Comparison of ENCODE assay signal across 8 cellular contexts in genomic region chr9:135499326-135500070, GRCh38. TPM values are rescaled to one million over a fixed set of nuclear protein-coding genes. Genes with fewer than 3 reads are reported as not detected.
DNase-seq lines count a peak whose midpoint lies in the region; ATAC-seq, FAIRE-seq and TF ChIP-seq lines count a peak whose summit lies in the region.

No MANE protein-coding gene starts in this region.

- peak; percentile 49 for ATAC-seq in HG03175 (IDR thresholded peaks at IDR 0.05; ENCODE audit: unreplicated experiment)
- peak; percentile 83 for ATAC-seq in HepG2
- no peak for ATAC-seq in HG03521 (IDR thresholded peaks at IDR 0.05; ENCODE audit: unreplicated experiment)

- peaks cover 13 to 20% of the 10 kb centered on the region in 2 experiments for H3K36me3 ChIP-seq in HepG2 (replicated peaks in 1 of 2; ENCODE audit: control insufficient read depth in 1 of 2, insufficient read depth in 2 of 2, low read length in 2 of 2)

- no peak for TF ChIP-seq EP300 in HepG2 (IDR thresholded peaks at IDR 0.05; ENCODE audit: low read depth in 2 of 2, low read length in 2 of 2)
- no peak for TF ChIP-seq EP300 in HepG2 (CRISPR knock-in tag; IDR thresholded peaks at IDR 0.05; ENCODE audit: borderline replicate concordance)

- H3K4me2 ChIP-seq in HepG2 (ENCODE audit: low read depth, low read length), result peak overlapping the region; percentile 99

- intact Hi-C loops in HepG2 (cut with micrococcal nuclease; ENCODE audit: unreplicated experiment), result loop anchor here (1.0 to 2.0 kb wide), 2 partner anchors 8 to 19 kb away; no protein-coding TSS in a partner anchor

- H3K4me1 ChIP-seq in HepG2 (ENCODE audit: insufficient read depth, low read length), result peaks cover 24% of the 10 kb centered on the region

- H3K4me3 ChIP-seq in GM12865 (ENCODE audit: low read depth, low read length) (peak overlapping the region; percentile 78), HepG2 (replicated peaks in 1 of 3; ENCODE audit: insufficient read depth in 1 of 3, low read depth in 2 of 3, low read length in 3 of 3) (peak overlapping the region; percentile 80 to 96 (median 92))

- peak overlapping the region; percentile 89 for H3K9ac ChIP-seq in HepG2 (ENCODE audit: insufficient read depth, low read depth, low read length)

- TF ChIP-seq CTCF in GM12865 (IDR thresholded peaks at IDR 0.05; ENCODE audit: insufficient read depth, low read depth, low read length, missing control alignments), result no peak
- TF ChIP-seq CTCF in HepG2 (CRISPR knock-in tag; IDR thresholded peaks at IDR 0.05), result peak; percentile 62

- no peaks in the 10 kb centered on the region for H3K27me3 ChIP-seq in HepG2 (ENCODE audit: control insufficient read depth in 1 of 2, insufficient read depth in 2 of 2, low read length in 2 of 2)

- WGBS in HepG2 (ENCODE audit: low lambda C conversion rate), result 0% methylated on average over 13 of the region's 58 CpGs

- peak; percentile 26 for TF ChIP-seq RAD21 in HepG2 (CRISPR knock-in tag; IDR thresholded peaks at IDR 0.05)

- H3K27ac ChIP-seq in HepG2 (ENCODE audit: extremely low read length, insufficient read depth, low read length), result peak overlapping the region; percentile 37

- POLR2A ChIA-PET in HepG2 (lab: Yijun Ruan, JAX), result interaction anchor here (0.8 to 2.3 kb wide), 3 partner anchors 8 to 19 kb away, joined by 3 to 12 read pairs (median 6); no protein-coding TSS in a partner anchor

- no peak; a peak in 1 of 4 replicates for TF ChIP-seq POLR2A in HepG2 (IDR thresholded peaks at IDR 0.05; ENCODE audit: insufficient read depth in 1 of 2, low read depth in 2 of 2, low read length in 2 of 2)

- H2AFZ ChIP-seq in HepG2 (ENCODE audit: low read length), result no peak overlapping the region

- no peak for FAIRE-seq in HepG2 (lab: Jason Lieb, UNC)

- peaks cover 10% of the 10 kb centered on the region for H3K79me2 ChIP-seq in HepG2 (ENCODE audit: insufficient read depth, low read length)

- in situ Hi-C loops in HepG2 (cut with HindIII; ENCODE audit: extremely low pct_ligation_motif_present, low pct_unique_long_range_greater_than_20kb), result no loop called here

- DNase-seq in GM12865 (ENCODE audit: low read depth), result peak; percentile 87
- peak; percentile 70 for DNase-seq in NCI-H510A treated with DMSO at 0.1 percent for 48 hours (lab: John Stamatoyannopoulos, UW)
- DNase-seq in activated CD4-positive, alpha-beta T cell treated with anti-CD3 and anti-CD28 coated beads, Interleukin-2, amount 50 U/mL, for 24 hours (ENCODE audit: low read depth in 1 of 2, low spot score in 1 of 2), result peak; percentile 79 to 83
- DNase-seq in dermis blood vessel endothelial cell, result peak; percentile 95
- peak; percentile 85 for DNase-seq in HepG2 (ENCODE audit: low spot score)
- DNase-seq in stimulated activated CD4-positive, alpha-beta T cell treated with anti-CD3 and anti-CD28 coated beads, Interleukin-1b, Interleukin-23, amount 100 ng/mL, for 48 hours, result peak; percentile 82

- no TSS peak for BruUV-seq in HepG2 (replicated peaks; lab: Mats Ljungman, UMichigan)

- CTCF ChIA-PET in HepG2 (lab: Yijun Ruan, JAX; ENCODE audit: low intra/inter-chr PET ratio, low total read pairs), result no interaction called here

- H4K20me1 ChIP-seq in HepG2 (ENCODE audit: insufficient read depth, low read length), result peaks cover 11% of the 10 kb centered on the region; the same call in 1 of the 2 replicates

- no peaks in the 10 kb centered on the region for H3K9me3 ChIP-seq in HepG2 (ENCODE audit: low read length)

RNA-seq across cellular contexts. Expression of gene MRPS2, which starts 1.0 kb away (rescaled TPM):
- total RNA-seq in dermis blood vessel endothelial cell (13.4 and 19.5 TPM in 2 replicates), HepG2 (2016; rRNA removed; fragmentation: Illumina TruSeq; extraction: Trizol) (44.4 and 48.6 TPM in 2 replicates)
- total RNA-seq in HepG2 (2016; cell fraction: cytosol; rRNA removed; fragmentation: Illumina TruSeq; extraction: Trizol; ENCODE audit: low read depth), result 19.9 and 20.2 TPM in 2 replicates
- 40.6 and 44.3 TPM in 2 replicates for total RNA-seq in HepG2 (2016; cell fraction: insoluble cytoplasmic fraction; rRNA removed; fragmentation: Illumina TruSeq; extraction: Trizol)
- total RNA-seq in HepG2 (2016; cell fraction: membrane; rRNA removed; fragmentation: Illumina TruSeq; extraction: Trizol), result 30.5 and 35.9 TPM in 2 replicates
- 22.9 and 23.3 TPM in 2 replicates for total RNA-seq in HepG2 (2016; cell fraction: nucleus; rRNA removed; fragmentation: Illumina TruSeq; extraction: Trizol)
- polyA plus RNA-seq in HepG2 (2011; rRNA removed), result 86.7 and 98.3 TPM in 2 replicates
- 166 and 225 TPM in 2 replicates for polyA plus RNA-seq in HepG2 (2011; cell fraction: cytosol; rRNA removed)
- 93.0 and 109 TPM in 2 replicates for polyA plus RNA-seq in HepG2 (2011; cell fraction: nucleus; rRNA removed)
- 38.2 and 39.9 TPM in 2 replicates for polyA plus RNA-seq in HepG2 (2012)
- polyA plus RNA-seq in HepG2 (2016; cell fraction: cytosol; fragmentation: Illumina TruSeq; extraction: Trizol; ENCODE audit: low read depth), result 37.0 and 38.5 TPM in 2 replicates
- polyA plus RNA-seq in HepG2 (2016; cell fraction: insoluble cytoplasmic fraction; fragmentation: Illumina TruSeq; extraction: Trizol; ENCODE audit: low read depth), result 94.0 and 109 TPM in 2 replicates
- 51.5 and 52.2 TPM in 2 replicates for polyA plus RNA-seq in HepG2 (2016; cell fraction: membrane; fragmentation: Illumina TruSeq; extraction: Trizol; ENCODE audit: low read depth)
- 74.0 and 74.3 TPM in 2 replicates for polyA plus RNA-seq in HepG2 (2016; cell fraction: nucleus; fragmentation: Illumina TruSeq; extraction: Trizol; ENCODE audit: insufficient read depth, low read depth)
- polyA minus RNA-seq in HepG2 (2011; rRNA and poly(A)+ RNA removed; ENCODE audit: low replicate concordance), result 204 and 352 TPM in 2 replicates
- polyA minus RNA-seq in HepG2 (2011; cell fraction: cytosol; rRNA and poly(A)+ RNA removed), result 57.7 TPM in 2 replicates
- 16.6 and 19.0 TPM in 2 replicates for polyA minus RNA-seq in HepG2 (2011; cell fraction: nucleus; rRNA and poly(A)+ RNA removed)

RNA-seq across cellular contexts. Expression of gene PPP1R26, which starts 19.9 kb away (rescaled TPM):
- total RNA-seq in dermis blood vessel endothelial cell (17.0 and 20.8 TPM in 2 replicates), HepG2 (2016; rRNA removed; fragmentation: Illumina TruSeq; extraction: Trizol) (7.1 and 11.6 TPM in 2 replicates)
- 2.2 TPM in 2 replicates for total RNA-seq in HepG2 (2016; cell fraction: cytosol; rRNA removed; fragmentation: Illumina TruSeq; extraction: Trizol; ENCODE audit: low read depth)
- 5.6 and 11.2 TPM in 2 replicates for total RNA-seq in HepG2 (2016; cell fraction: insoluble cytoplasmic fraction; rRNA removed; fragmentation: Illumina TruSeq; extraction: Trizol)
- total RNA-seq in HepG2 (2016; cell fraction: membrane; rRNA removed; fragmentation: Illumina TruSeq; extraction: Trizol), result 3.7 and 4.4 TPM in 2 replicates
- total RNA-seq in HepG2 (2016; cell fraction: nucleus; rRNA removed; fragmentation: Illumina TruSeq; extraction: Trizol), result 11.3 and 13.5 TPM in 2 replicates
- polyA plus RNA-seq in HepG2 (2011; rRNA removed), result 8.6 and 11.9 TPM in 2 replicates
- 9.5 and 10.6 TPM in 2 replicates for polyA plus RNA-seq in HepG2 (2011; cell fraction: cytosol; rRNA removed)
- 33.5 and 35.4 TPM in 2 replicates for polyA plus RNA-seq in HepG2 (2011; cell fraction: nucleus; rRNA removed)
- 9.5 and 12.9 TPM in 2 replicates for polyA plus RNA-seq in HepG2 (2012)
- polyA plus RNA-seq in HepG2 (2016; cell fraction: cytosol; fragmentation: Illumina TruSeq; extraction: Trizol; ENCODE audit: low read depth), result 1.8 and 2.4 TPM in 2 replicates
- 5.1 and 7.5 TPM in 2 replicates for polyA plus RNA-seq in HepG2 (2016; cell fraction: insoluble cytoplasmic fraction; fragmentation: Illumina TruSeq; extraction: Trizol; ENCODE audit: low read depth)
- polyA plus RNA-seq in HepG2 (2016; cell fraction: membrane; fragmentation: Illumina TruSeq; extraction: Trizol; ENCODE audit: low read depth), result 3.0 and 3.1 TPM in 2 replicates
- polyA plus RNA-seq in HepG2 (2016; cell fraction: nucleus; fragmentation: Illumina TruSeq; extraction: Trizol; ENCODE audit: insufficient read depth, low read depth), result 19.4 and 20.2 TPM in 2 replicates
- polyA minus RNA-seq in HepG2 (2011; rRNA and poly(A)+ RNA removed; ENCODE audit: low replicate concordance), result 11.9 and 22.1 TPM in 2 replicates
- polyA minus RNA-seq in HepG2 (2011; cell fraction: cytosol; rRNA and poly(A)+ RNA removed), result 9.1 and 9.9 TPM in 2 replicates
- polyA minus RNA-seq in HepG2 (2011; cell fraction: nucleus; rRNA and poly(A)+ RNA removed), result 9.7 and 9.9 TPM in 2 replicates

RNA-seq across cellular contexts. Expression of gene LCN1, which starts 21.7 kb away (rescaled TPM):
- total RNA-seq in dermis blood vessel endothelial cell, result not detected in 2 replicates
- total RNA-seq in HepG2 (2016; rRNA removed; fragmentation: Illumina TruSeq; extraction: Trizol), result not detected in 2 replicates
- not detected in 2 replicates for total RNA-seq in HepG2 (2016; cell fraction: cytosol; rRNA removed; fragmentation: Illumina TruSeq; extraction: Trizol; ENCODE audit: low read depth)
- total RNA-seq in HepG2 (2016; cell fraction: insoluble cytoplasmic fraction; rRNA removed; fragmentation: Illumina TruSeq; extraction: Trizol), result not detected in 2 replicates
- not detected in 2 replicates for total RNA-seq in HepG2 (2016; cell fraction: membrane; rRNA removed; fragmentation: Illumina TruSeq; extraction: Trizol)
- not detected in 2 replicates for total RNA-seq in HepG2 (2016; cell fraction: nucleus; rRNA removed; fragmentation: Illumina TruSeq; extraction: Trizol)
- not detected in 2 replicates for polyA plus RNA-seq in HepG2 (2011; rRNA removed)
- polyA plus RNA-seq in HepG2 (2011; cell fraction: cytosol; rRNA removed), result 0.09 TPM in 1 of 2 replicates, not detected in the other
- not detected in 2 replicates for polyA plus RNA-seq in HepG2 (2011; cell fraction: nucleus; rRNA removed)
- polyA plus RNA-seq in HepG2 (2012), result not detected in 2 replicates
- not detected in 2 replicates for polyA plus RNA-seq in HepG2 (2016; cell fraction: cytosol; fragmentation: Illumina TruSeq; extraction: Trizol; ENCODE audit: low read depth)
- polyA plus RNA-seq in HepG2 (2016; cell fraction: insoluble cytoplasmic fraction; fragmentation: Illumina TruSeq; extraction: Trizol; ENCODE audit: low read depth), result not detected in 2 replicates
- not detected in 2 replicates for polyA plus RNA-seq in HepG2 (2016; cell fraction: membrane; fragmentation: Illumina TruSeq; extraction: Trizol; ENCODE audit: low read depth)
- polyA plus RNA-seq in HepG2 (2016; cell fraction: nucleus; fragmentation: Illumina TruSeq; extraction: Trizol; ENCODE audit: insufficient read depth, low read depth), result not detected in 2 replicates
- polyA minus RNA-seq in HepG2 (2011; rRNA and poly(A)+ RNA removed; ENCODE audit: low replicate concordance), result not detected in 2 replicates
- polyA minus RNA-seq in HepG2 (2011; cell fraction: cytosol; rRNA and poly(A)+ RNA removed), result not detected in 2 replicates
- polyA minus RNA-seq in HepG2 (2011; cell fraction: nucleus; rRNA and poly(A)+ RNA removed), result not detected in 2 replicates

RNA-seq across cellular contexts. Expression of gene OBP2A, which starts 46.4 kb away (rescaled TPM):
- total RNA-seq in dermis blood vessel endothelial cell, result not detected in 2 replicates
- not detected in 2 replicates for total RNA-seq in HepG2 (2016; rRNA removed; fragmentation: Illumina TruSeq; extraction: Trizol)
- not detected in 2 replicates for total RNA-seq in HepG2 (2016; cell fraction: cytosol; rRNA removed; fragmentation: Illumina TruSeq; extraction: Trizol; ENCODE audit: low read depth)
- not detected in 2 replicates for total RNA-seq in HepG2 (2016; cell fraction: insoluble cytoplasmic fraction; rRNA removed; fragmentation: Illumina TruSeq; extraction: Trizol)
- total RNA-seq in HepG2 (2016; cell fraction: membrane; rRNA removed; fragmentation: Illumina TruSeq; extraction: Trizol), result not detected in 2 replicates
- total RNA-seq in HepG2 (2016; cell fraction: nucleus; rRNA removed; fragmentation: Illumina TruSeq; extraction: Trizol), result not detected in 2 replicates
- polyA plus RNA-seq in HepG2 (2011; rRNA removed), result 0.20 and 0.32 TPM in 2 replicates
- polyA plus RNA-seq in HepG2 (2011; cell fraction: cytosol; rRNA removed), result 0.34 and 0.50 TPM in 2 replicates
- polyA plus RNA-seq in HepG2 (2011; cell fraction: nucleus; rRNA removed), result 0.36 and 0.48 TPM in 2 replicates
- polyA plus RNA-seq in HepG2 (2012), result not detected in 2 replicates
- polyA plus RNA-seq in HepG2 (2016; cell fraction: cytosol; fragmentation: Illumina TruSeq; extraction: Trizol; ENCODE audit: low read depth), result not detected in 2 replicates
- not detected in 2 replicates for polyA plus RNA-seq in HepG2 (2016; cell fraction: insoluble cytoplasmic fraction; fragmentation: Illumina TruSeq; extraction: Trizol; ENCODE audit: low read depth)
- polyA plus RNA-seq in HepG2 (2016; cell fraction: membrane; fragmentation: Illumina TruSeq; extraction: Trizol; ENCODE audit: low read depth), result not detected in 2 replicates
- not detected in 2 replicates for polyA plus RNA-seq in HepG2 (2016; cell fraction: nucleus; fragmentation: Illumina TruSeq; extraction: Trizol; ENCODE audit: insufficient read depth, low read depth)
- not detected in 2 replicates for polyA minus RNA-seq in HepG2 (2011; rRNA and poly(A)+ RNA removed; ENCODE audit: low replicate concordance)
- polyA minus RNA-seq in HepG2 (2011; cell fraction: cytosol; rRNA and poly(A)+ RNA removed), result not detected in 2 replicates
- polyA minus RNA-seq in HepG2 (2011; cell fraction: nucleus; rRNA and poly(A)+ RNA removed), result not detected in 2 replicates
